ENCODE assay signal across 1 cellular context in genomic region chr1:151048645-151049032, GRCh38.
A peak's percentile ranks its signal among the peaks of the same experiment; 100 is the strongest.
TF ChIP-seq lines count a peak whose summit lies in the region.

No MANE protein-coding gene starts in this region.

TF ChIP-seq in A549, 52 proteins besides CTCF, POLR2A, EP300 and RAD21 (continued from another document):
- TF ChIP-seq REST (IDR thresholded peaks at IDR 0.05) (no peak), CEBPB (IDR thresholded peaks at IDR 0.05) (0 out of 4 replicates have a peak, but pooled peaks of 1 of the 2 experiments have one; percentile 7)
